18 cellular contexts compared by ENCODE assay signal in genomic region chr2:197089659-197090058, GRCh38.
DNase-seq lines count a peak whose midpoint lies in the region; ATAC-seq and TF ChIP-seq lines count a peak whose summit lies in the region.
"Had no signal": no experiment of that assay in that cellular context is flagged by ENCODE, and none has a peak within 500 bp of the region (broad histone marks: within the 10 kb centered on the region; RNA-seq: fewer than 3 reads in every experiment).

No MANE protein-coding gene starts in this region.

- intact Hi-C loops in activated B cell treated with CpG ODN at 0.5 μM for 24 hours (cut with micrococcal nuclease): no loop called here

- H3K79me1 ChIP-seq in mesenchymal stem cell (replicated peaks; ENCODE audit: low read length, poor library complexity, severe bottlenecking): no peaks in the 10 kb centered on the region

- H3K9ac ChIP-seq in mesenchymal stem cell (ENCODE audit: low read length): no peak overlapping the region

- H2BK12ac ChIP-seq in mesenchymal stem cell (ENCODE audit: low read length in 2 of 2): peak overlapping the region in 1 of 2 experiments; percentile 24

- no peak overlapping the region for H2AK5ac ChIP-seq in mesenchymal stem cell (ENCODE audit: low read length, severe bottlenecking)

- H3K4ac ChIP-seq in mesenchymal stem cell (ENCODE audit: low read depth in 1 of 2, low read length in 2 of 2): no peak overlapping the region

- peak overlapping the region; percentile 5 to 8 for H3K18ac ChIP-seq in mesenchymal stem cell (ENCODE audit: low read depth in 1 of 2, low read length in 2 of 2)

- peaks cover 21% of the 10 kb centered on the region for H3K4me1 Mint-ChIP-seq in activated naive CD4-positive, alpha-beta T cell treated with anti-CD3 and anti-CD28 coated beads, Interleukin-2, amount 50 U/mL, for 24 hours
- H3K4me1 Mint-ChIP-seq in activated B cell treated with CpG ODN at 0.5 μM for 24 hours: peaks cover 26% of the 10 kb centered on the region

- no peak overlapping the region for H4K91ac ChIP-seq in mesenchymal stem cell (ENCODE audit: low read length)

- no peak for TF ChIP-seq CTCF in activated B cell treated with CpG ODN at 0.5 μM for 24 hours (IDR thresholded peaks at IDR 0.05)

- no peaks in the 10 kb centered on the region for H3K27me3 ChIP-seq in mesenchymal stem cell (ENCODE audit: control insufficient read depth in 1 of 2, insufficient read depth in 1 of 2, low read length in 2 of 2)
- H3K27me3 ChIP-seq in thymus (ENCODE audit: control insufficient read depth, insufficient read depth): no peaks in the 10 kb centered on the region
- H3K27me3 ChIP-seq: neutrophil, upper lobe of right lung had no signal

- H3K27ac Mint-ChIP-seq in activated naive CD4-positive, alpha-beta T cell treated with anti-CD3 and anti-CD28 coated beads, Interleukin-2, amount 50 U/mL, for 24 hours: peak overlapping the region; percentile 66
- H3K27ac Mint-ChIP-seq in activated B cell treated with CpG ODN at 0.5 μM for 24 hours: peak overlapping the region; percentile 70

- no peak overlapping the region for H3K4me2 ChIP-seq in mesenchymal stem cell (ENCODE audit: low read length, poor library complexity, severe bottlenecking)

- POLR2A ChIA-PET in activated B cell treated with CpG ODN at 0.5 μM for 24 hours (lab: Charles Lee): interaction anchor here (1.2 kb wide), 1 partner anchor 22 kb away, joined by 3 read pairs; no protein-coding TSS in a partner anchor

- H3K9me3 Mint-ChIP-seq in activated naive CD4-positive, alpha-beta T cell treated with anti-CD3 and anti-CD28 coated beads, Interleukin-2, amount 50 U/mL, for 24 hours: no peaks in the 10 kb centered on the region
- H3K9me3 Mint-ChIP-seq in activated B cell treated with CpG ODN at 0.5 μM for 24 hours: no peaks in the 10 kb centered on the region

- CTCF ChIA-PET in activated B cell treated with CpG ODN at 0.5 μM for 24 hours (lab: Charles Lee): interaction anchor here (0.7 kb wide), 1 partner anchor 80 kb away, joined by 3 read pairs; no protein-coding TSS in a partner anchor

- no peak overlapping the region for H3K23ac ChIP-seq in mesenchymal stem cell (ENCODE audit: low read length in 2 of 2)

- H3K27me3 Mint-ChIP-seq in activated naive CD4-positive, alpha-beta T cell treated with anti-CD3 and anti-CD28 coated beads, Interleukin-2, amount 50 U/mL, for 24 hours: no peaks in the 10 kb centered on the region
- no peaks in the 10 kb centered on the region for H3K27me3 Mint-ChIP-seq in activated B cell treated with CpG ODN at 0.5 μM for 24 hours

- ATAC-seq in activated B cell treated with CpG ODN at 0.5 μM for 24 hours (ENCODE audit: low read depth) (no peak), HG03432 (IDR thresholded peaks at IDR 0.05; ENCODE audit: unreplicated experiment) (no peak)
- ATAC-seq: upper lobe of right lung had no signal

- H3K4me3 Mint-ChIP-seq in activated naive CD4-positive, alpha-beta T cell treated with anti-CD3 and anti-CD28 coated beads, Interleukin-2, amount 50 U/mL, for 24 hours: no peak overlapping the region
- H3K4me3 Mint-ChIP-seq in activated B cell treated with CpG ODN at 0.5 μM for 24 hours: no peak overlapping the region

- H3K14ac ChIP-seq in mesenchymal stem cell (ENCODE audit: low read length in 2 of 2): no peak overlapping the region

- H3K36me3 ChIP-seq in mesenchymal stem cell (ENCODE audit: control insufficient read depth in 1 of 2, insufficient read depth in 2 of 2, low read depth in 1 of 2, low read length in 2 of 2) (peaks cover 0 to 4% of the 10 kb centered on the region in 2 experiments), thymus (ENCODE audit: control insufficient read depth, insufficient read depth) (peaks cover 16% of the 10 kb centered on the region)
- H3K36me3 ChIP-seq: upper lobe of right lung had no signal

- no peak overlapping the region for H2BK120ac ChIP-seq in mesenchymal stem cell (ENCODE audit: low read depth, low read length)

- no peak overlapping the region for H2BK5ac ChIP-seq in mesenchymal stem cell (ENCODE audit: low read depth, low read length, poor library complexity, severe bottlenecking)

- H2BK15ac ChIP-seq in mesenchymal stem cell (ENCODE audit: low read depth, poor library complexity, severe bottlenecking): no peak overlapping the region

- peaks cover 16% of the 10 kb centered on the region for H3K36me3 Mint-ChIP-seq in activated naive CD4-positive, alpha-beta T cell treated with anti-CD3 and anti-CD28 coated beads, Interleukin-2, amount 50 U/mL, for 24 hours
- peaks cover 80% of the 10 kb centered on the region for H3K36me3 Mint-ChIP-seq in activated B cell treated with CpG ODN at 0.5 μM for 24 hours (ENCODE audit: low read depth)

- WGBS in mesenchymal stem cell: 91% methylated on average over 2 of the region's 2 CpGs
- 95% methylated on average over 2 of the region's 2 CpGs for WGBS in thymus

- H3K4me3 ChIP-seq in mesenchymal stem cell (ENCODE audit: insufficient read depth in 1 of 2, low read depth in 1 of 2, low read length in 2 of 2): no peak overlapping the region
- H3K4me3 ChIP-seq in thymus (ENCODE audit: low read length): no peak overlapping the region
- H3K4me3 ChIP-seq: upper lobe of right lung had no signal

- H3K9me3 ChIP-seq in mesenchymal stem cell (ENCODE audit: control insufficient read depth, low read length) (no peaks in the 10 kb centered on the region), thymus (ENCODE audit: control insufficient read depth) (no peaks in the 10 kb centered on the region)
- H3K9me3 ChIP-seq: neutrophil, upper lobe of right lung had no signal

- no peak overlapping the region for H2AFZ ChIP-seq in mesenchymal stem cell (ENCODE audit: low read depth, low read length)

- H3K4me1 ChIP-seq in mesenchymal stem cell (ENCODE audit: control insufficient read depth, insufficient read depth, low read depth, low read length): peaks cover 2% of the 10 kb centered on the region
- H3K4me1 ChIP-seq in thymus (ENCODE audit: control insufficient read depth, insufficient read depth, low read length): peaks cover 3% of the 10 kb centered on the region

- no peak for DNase-seq in activated naive CD4-positive, alpha-beta T cell (lab: John Stamatoyannopoulos, UW)
- no peak for DNase-seq in activated B cell treated with CpG ODN at 0.5 μM for 24 hours
- no peak for DNase-seq in mesenchymal stem cell
- no peak for DNase-seq in stimulated activated CD4-positive, alpha-beta T cell treated with anti-CD3 and anti-CD28 coated beads, Interleukin-4, amount 100 ng/mL, for 1 hour
- no peak for DNase-seq in NCI-H1417 (lab: John Stamatoyannopoulos, UW)
- DNase-seq: activated CD4-positive, alpha-beta T cell treated with anti-CD3 and anti-CD28 coated beads, Interleukin-2, amount 50 U/mL, for 48 hours; aorta; cerebellar nuclear complex; effector memory CD4-positive, alpha-beta T cell; H7; NCI-H446 treated with DMSO at 0.1 percent for 48 hours; NK-92 treated with Interleukin-12 subunit alpha and Interleukin-12 subunit beta, amount 100 ng/mL, for 24 hours; stimulated activated naive CD4-positive, alpha-beta T cell; upper lobe of right lung had no signal

- H3K27ac ChIP-seq in mesenchymal stem cell (ENCODE audit: low read length, poor library complexity, severe bottlenecking): no peak overlapping the region
- H3K27ac ChIP-seq in thymus (ENCODE audit: low read depth): peak overlapping the region; percentile 4
- H3K27ac ChIP-seq: neutrophil, upper lobe of right lung had no signal

- H4K8ac ChIP-seq in mesenchymal stem cell (ENCODE audit: low read length): no peak overlapping the region
